ENCODE assay signal across 34 cellular contexts in genomic region chr2:55487686-55488085, GRCh38. TPM values are rescaled to one million over a fixed set of nuclear protein-coding genes. Genes with fewer than 3 reads are reported as not detected.
A peak's percentile ranks its signal among the peaks of the same experiment; 100 is the strongest.
DNase-seq lines count a peak whose midpoint lies in the region; ATAC-seq, FAIRE-seq and TF ChIP-seq lines count a peak whose summit lies in the region.
"Had no signal": no experiment of that assay in that cellular context is flagged by ENCODE, and none has a peak within 500 bp of the region (broad histone marks: within the 10 kb centered on the region; RNA-seq: fewer than 3 reads in every experiment).

No MANE protein-coding gene starts in this region.

- DNase-seq in NCI-H69 (lab: John Stamatoyannopoulos, UW) (peak; percentile 13), K562 (ENCODE audit: extremely low read depth in 1 of 4, low spot score in 3 of 4) (no peak), DMS79 treated with DMSO at 0.1 percent for 48 hours (lab: John Stamatoyannopoulos, UW) (no peak), kidney glomerular epithelial cell (lab: John Stamatoyannopoulos, UW) (no peak)
- DNase-seq: 8988T; ACHN; AML-193; BE2C; C1 segment of cervical spinal cord; Caco-2; Calu3; CD4-positive, alpha-beta memory T cell; CD4-positive, alpha-beta T cell; CD4-positive, CD25-positive, alpha-beta regulatory T cell; CD8-positive, alpha-beta memory T cell; CD8-positive, alpha-beta T cell; COR-L47; DMS 273 treated with DMSO at 0.1 percent for 48 hours; DMS153; DMS53; DMS79; DND-41; EL had no signal

- H2AFZ ChIP-seq in ACC112 (ENCODE audit: low read length, unreplicated experiment): peak overlapping the region; percentile 36
- H2AFZ ChIP-seq in K562 (ENCODE audit: low read depth, low read length): peak overlapping the region; percentile 15; the same call in 1 of the 2 replicates

- CTCF ChIA-PET in K562 (lab: Yijun Ruan, JAX; ENCODE audit: low intra/inter-chr PET ratio): no interaction called here

- no peaks in the 10 kb centered on the region for H3K9me1 ChIP-seq in K562 (ENCODE audit: control insufficient read depth, insufficient read depth, low read length)

- POLR2A ChIA-PET in K562 (lab: Yijun Ruan, JAX): interaction anchor here (0.7 to 1.9 kb wide), 5 partner anchors 11 to 176 kb away, joined by 3 to 4 read pairs (median 4); no protein-coding TSS in a partner anchor

- no peak for TF ChIP-seq RAD21 in K562 (CRISPR knock-in tag; conservative IDR thresholded peaks at IDR 0.05 in 1 of 2, IDR thresholded peaks at IDR 0.05 in 1 of 2)

- in situ Hi-C loops in K562 (cut with MboI): no loop called here

- no TSS peak for BruUV-seq in K562 (replicated peaks; lab: Mats Ljungman, UMichigan)

- TF ChIP-seq EP300 in K562 (IDR thresholded peaks at IDR 0.05; ENCODE audit: low read length): no peak

- no peak for TF ChIP-seq POLR2A in K562 (conservative IDR thresholded peaks at IDR 0.05)

- H3K4me2 ChIP-seq in K562 (ENCODE audit: insufficient read depth, low read length): no peak overlapping the region
- H3K4me2 ChIP-seq: A549; BLaER1; BLaER1 treated with 17β-estradiol and CSF1 and Interleukin-3, amounts not matched to agents 10 nM and 100 nM had no signal

- no peak overlapping the region for H3K9ac ChIP-seq in K562 (ENCODE audit: insufficient read depth in 1 of 2, low read depth in 2 of 2, low read length in 2 of 2)
- H3K9ac ChIP-seq: BLaER1; BLaER1 treated with 17β-estradiol and CSF1 and Interleukin-3, amounts not matched to agents 10 nM and 100 nM had no signal

- intact Hi-C loops in K562 (cut with micrococcal nuclease): no loop called here

- ATAC-seq in K562 (peak; percentile 56), GM19397 (IDR thresholded peaks at IDR 0.05; ENCODE audit: unreplicated experiment) (no peak), GM19463 (IDR thresholded peaks at IDR 0.05; ENCODE audit: unreplicated experiment) (no peak)
- ATAC-seq: A549; CD8-positive, alpha-beta T cell had no signal

- no peaks in the 10 kb centered on the region for H4K20me1 ChIP-seq in K562 (replicated peaks; ENCODE audit: control insufficient read depth, insufficient read depth, low read length)
- H4K20me1 ChIP-seq: BLaER1; BLaER1 treated with 17β-estradiol and CSF1 and Interleukin-3, amounts not matched to agents 10 nM and 100 nM had no signal

- H3K9me3 ChIP-seq in K562 (replicated peaks; ENCODE audit: control insufficient read depth, insufficient read depth, low read depth, low read length): no peaks in the 10 kb centered on the region
- H3K9me3 ChIP-seq: A549; BE2C; BLaER1; BLaER1 treated with 17β-estradiol and CSF1 and Interleukin-3, amounts not matched to agents 10 nM and 100 nM; Caco-2 had no signal

- FAIRE-seq in G401.6 (lab: Jason Lieb, UNC) (peak; percentile 27), K562 (lab: Jason Lieb, UNC) (no peak)
- FAIRE-seq: A204.1, D721Med had no signal

- no peaks in the 10 kb centered on the region for H3K36me3 ChIP-seq in ACC112 (ENCODE audit: insufficient read depth, low read length)
- H3K36me3 ChIP-seq in K562 (ENCODE audit: control insufficient read depth, insufficient read depth, low read length): no peaks in the 10 kb centered on the region
- H3K36me3 ChIP-seq: BE2C; BLaER1; BLaER1 treated with 17β-estradiol and CSF1 and Interleukin-3, amounts not matched to agents 10 nM and 100 nM had no signal

- H3K4me3 ChIP-seq in ACC112 (ENCODE audit: low read depth, low read length) (no peak overlapping the region), K562 (no peak overlapping the region)
- H3K4me3 ChIP-seq: A549; BLaER1; BLaER1 treated with 17β-estradiol and CSF1 and Interleukin-3, amounts not matched to agents 10 nM and 100 nM had no signal

- no peak overlapping the region for H3K27ac ChIP-seq in ACC112 (ENCODE audit: low read depth, low read length)
- H3K27ac ChIP-seq in K562 (ENCODE audit: extremely low read depth, low read depth, low read length): no peak overlapping the region
- H3K27ac ChIP-seq: 22Rv1; A549; BLaER1; BLaER1 treated with 17β-estradiol and CSF1 and Interleukin-3, amounts not matched to agents 10 nM and 100 nM; C4-2B had no signal

- H3K27me3 ChIP-seq in ACC112 (ENCODE audit: insufficient read depth, low read length) (no peaks in the 10 kb centered on the region), K562 (ENCODE audit: control insufficient read depth in 2 of 2, insufficient read depth in 2 of 2, low read length in 2 of 2) (no peaks in the 10 kb centered on the region)
- H3K27me3 ChIP-seq: BE2C; BLaER1; BLaER1 treated with 17β-estradiol and CSF1 and Interleukin-3, amounts not matched to agents 10 nM and 100 nM had no signal

- peaks cover 11% of the 10 kb centered on the region for H3K4me1 ChIP-seq in ACC112 (ENCODE audit: control insufficient read depth, insufficient read depth, low read length, unreplicated experiment)
- peaks cover 0 to 6% of the 10 kb centered on the region in 2 experiments; a peak in 2 of 5 replicates for H3K4me1 ChIP-seq in K562 (replicated peaks in 1 of 2; ENCODE audit: control insufficient read depth in 2 of 2, insufficient read depth in 2 of 2, low read length in 2 of 2)
- H3K4me1 ChIP-seq: BLaER1, Caco-2 had no signal

- TF ChIP-seq CTCF in K562 (IDR thresholded peaks at IDR 0.05 in 2 of 3, conservative IDR thresholded peaks at IDR 0.05 in 1 of 3; ENCODE audit: insufficient read depth in 2 of 3, low read depth in 1 of 3, low read length in 3 of 3): no peak

- H3K79me2 ChIP-seq in ACC112 (ENCODE audit: control insufficient read depth, insufficient read depth, low read length, unreplicated experiment) (no peaks in the 10 kb centered on the region), K562 (ENCODE audit: control insufficient read depth, insufficient read depth, low read length) (no peaks in the 10 kb centered on the region)

TF ChIP-seq in K562, 482 proteins besides CTCF, POLR2A, EP300 and RAD21 (continues in another document):
- TF ChIP-seq ZNF316 (IDR thresholded peaks at IDR 0.05): peak; percentile 49; the same call in 1 of the 2 replicates
- TF ChIP-seq PREB (CRISPR knock-in tag; IDR thresholded peaks at IDR 0.05): no peak
- no peak for TF ChIP-seq YBX1 (IDR thresholded peaks at IDR 0.05)
- no peak for TF ChIP-seq POLR2AphosphoS2 (IDR thresholded peaks at IDR 0.05; ENCODE audit: low read length)
- no peak for TF ChIP-seq TOE1 (IDR thresholded peaks at IDR 0.05; ENCODE audit: borderline replicate concordance)
- no peak for TF ChIP-seq TOE1 (CRISPR knock-in tag; IDR thresholded peaks at IDR 0.05; ENCODE audit: borderline replicate concordance, low read depth)
- peak; percentile 75 for TF ChIP-seq L3MBTL2 (IDR thresholded peaks at IDR 0.05)
- no peak for TF ChIP-seq FOSL1 (tag; conservative IDR thresholded peaks at IDR 0.05)
- TF ChIP-seq POU5F1 (IDR thresholded peaks at IDR 0.05; ENCODE audit: borderline replicate concordance, low read depth, low read length, partially characterized antibody): no peak
- no peak for TF ChIP-seq ZNF24 (IDR thresholded peaks at IDR 0.05)
- TF ChIP-seq SMARCA4 (IDR thresholded peaks at IDR 0.05): 0 out of 2 replicates have a peak, but pooled peaks have one; percentile 29
- peak; percentile 77 for TF ChIP-seq PKNOX1 (IDR thresholded peaks at IDR 0.05)
- no peak for TF ChIP-seq ETS1 (conservative IDR thresholded peaks at IDR 0.05; ENCODE audit: control insufficient read depth, low read depth, low read length)

RNA-seq across cellular contexts. Expression of gene CFAP36, which starts 31.8 kb away (rescaled TPM):
- 12.8 and 27.9 TPM in 2 replicates for total RNA-seq in K562 (2011; cell fraction: chromatin; rRNA removed; ENCODE audit: low replicate concordance)
- 6.6 and 9.0 TPM in 2 replicates for total RNA-seq in K562 (2011; cell fraction: nucleolus; rRNA removed)
- total RNA-seq in K562 (2011; cell fraction: nucleoplasm; rRNA removed): 16.8 and 26.4 TPM in 2 replicates
- 17.4 and 17.7 TPM in 2 replicates for total RNA-seq in K562 (2014; rRNA removed)
- 30.8 and 42.9 TPM in 2 replicates for total RNA-seq in K562 (2014; rRNA removed; fragmentation: Illumina TruSeq; extraction: Trizol)
- 27.4 and 35.2 TPM in 2 replicates for total RNA-seq in K562 (2015; rRNA removed; fragmentation: Illumina TruSeq; extraction: Trizol)
- 23.1 and 23.5 TPM in 2 replicates for total RNA-seq in K562 (2021)
- polyA plus RNA-seq in K562 (2011; rRNA removed): 36.8 and 45.9 TPM in 2 replicates
- polyA plus RNA-seq in K562 (2011; cell fraction: cytosol; rRNA removed): 3.9 and 9.8 TPM in 2 replicates
- 9.4 and 14.2 TPM in 2 replicates for polyA plus RNA-seq in K562 (2011; cell fraction: nucleus; rRNA removed)
- polyA plus RNA-seq in K562 (2012): 33.9 and 54.4 TPM in 2 replicates
- 27.6 and 35.8 TPM in 2 replicates for polyA plus RNA-seq in K562 (2014; fragmentation: Illumina TruSeq; extraction: Trizol)
- 10 to 100 TPM; 13.2 to 19.5 TPM for polyA plus RNA-seq in K562 (2014; fragmentation: Nextera tagmentation; extraction: Ambion mirVana)
- polyA plus RNA-seq in K562 (2014; rRNA removed): 30.2 and 31.3 TPM in 2 replicates
- 20.7 and 21.7 TPM in 2 replicates for polyA minus RNA-seq in K562 (2011; rRNA and poly(A)+ RNA removed)
- 6.5 and 8.4 TPM in 2 replicates for polyA minus RNA-seq in K562 (2011; cell fraction: cytosol; rRNA and poly(A)+ RNA removed)
- 9.6 and 12.2 TPM in 2 replicates for polyA minus RNA-seq in K562 (2011; cell fraction: nucleus; rRNA and poly(A)+ RNA removed)
